ENCODE assay signal across 15 cellular contexts in genomic region chr16:9042943-9043680, GRCh38. TPM values are rescaled to one million over a fixed set of nuclear protein-coding genes. Genes with fewer than 3 reads are reported as not detected.
DNase-seq lines count a peak whose midpoint lies in the region; ATAC-seq, FAIRE-seq and TF ChIP-seq lines count a peak whose summit lies in the region.
"Had no signal": no experiment of that assay in that cellular context is flagged by ENCODE, and none has a peak within 500 bp of the region (broad histone marks: within the 10 kb centered on the region; RNA-seq: fewer than 3 reads in every experiment).

No MANE protein-coding gene starts in this region.

- BruUV-seq in Panc1 (replicated peaks; lab: Mats Ljungman, UMichigan): no TSS peak

- H3K9me3 ChIP-seq in Panc1 (ENCODE audit: control insufficient read depth, insufficient read depth, low read depth, low read length): no peaks in the 10 kb centered on the region; the same call in 1 of the 2 replicates
- H3K9me3 ChIP-seq: gastroesophageal sphincter had no signal

- POLR2A ChIA-PET in Panc1 (lab: Charles Lee): no interaction called here

- no peak for FAIRE-seq in HTR-8/SVneo (lab: Jason Lieb, UNC)
- FAIRE-seq: keratinocyte had no signal

- CTCF ChIA-PET in Panc1 (lab: Charles Lee): interaction anchor here (0.6 kb wide), 2 partner anchors 35 to 146 kb away, joined by 4 to 8 read pairs; no protein-coding TSS in a partner anchor

- peaks cover 43% of the 10 kb centered on the region for H3K4me1 Mint-ChIP-seq in osteocyte (ENCODE audit: unreplicated experiment)

- H3K36me3 ChIP-seq in Panc1 (ENCODE audit: control insufficient read depth, insufficient read depth, low read length): no peaks in the 10 kb centered on the region
- H3K36me3 ChIP-seq: gastroesophageal sphincter had no signal

- ATAC-seq in Panc1: no peak
- ATAC-seq: gastroesophageal sphincter; stimulated activated naive CD8-positive, alpha-beta T cell treated with anti-CD3 and anti-CD28 coated beads, Interleukin-15, amount 100 ng/mL, for 72 hours had no signal

- no peaks in the 10 kb centered on the region for H3K27me3 ChIP-seq in Panc1 (ENCODE audit: control insufficient read depth, insufficient read depth, low read length)
- H3K27me3 ChIP-seq: gastroesophageal sphincter had no signal

- H3K36me3 Mint-ChIP-seq in osteocyte (ENCODE audit: unreplicated experiment): no peaks in the 10 kb centered on the region

- H3K4me1 ChIP-seq in Panc1 (ENCODE audit: control insufficient read depth, insufficient read depth, low read length): peaks cover 30% of the 10 kb centered on the region

- TF ChIP-seq CTCF in Panc1 (IDR thresholded peaks at IDR 0.05) (no peak), osteocyte (IDR thresholded peaks at IDR 0.05) (no peak)

- peak overlapping the region; percentile 89 for H3K27ac Mint-ChIP-seq in osteocyte (ENCODE audit: unreplicated experiment)
- H3K27ac Mint-ChIP-seq: activated naive CD8-positive, alpha-beta T cell treated with anti-CD3 and anti-CD28 coated beads, Interleukin-2, amount 10 ng/mL, durations not matched to agents 7 days and 5 days; stimulated activated naive CD8-positive, alpha-beta T cell treated with anti-CD3 and anti-CD28 coated beads, Interleukin-15, amount 100 ng/mL, for 72 hours had no signal

- peaks cover 3% of the 10 kb centered on the region for H3K9me3 Mint-ChIP-seq in osteocyte (ENCODE audit: unreplicated experiment)

- intact Hi-C loops in Panc1 (cut with micrococcal nuclease; ENCODE audit: unreplicated experiment): no loop called here

- peak overlapping the region; percentile 20 for H3K4me3 Mint-ChIP-seq in osteocyte (ENCODE audit: unreplicated experiment)
- H3K4me3 Mint-ChIP-seq: activated naive CD8-positive, alpha-beta T cell treated with anti-CD3 and anti-CD28 coated beads, Interleukin-2, amount 10 ng/mL, durations not matched to agents 7 days and 5 days; stimulated activated naive CD8-positive, alpha-beta T cell treated with anti-CD3 and anti-CD28 coated beads, Interleukin-15, amount 100 ng/mL, for 72 hours had no signal

- H3K27ac ChIP-seq in Panc1 (ENCODE audit: low read length): peak overlapping the region; percentile 31
- H3K27ac ChIP-seq: gastroesophageal sphincter, KMS-11 had no signal

- H3K4me3 ChIP-seq in Panc1 (ENCODE audit: low read depth in 2 of 2, low read length in 2 of 2): no peak overlapping the region
- H3K4me3 ChIP-seq: gastroesophageal sphincter had no signal

- DNase-seq in Daoy (ENCODE audit: low read depth) (peak; percentile 23), Panc1 (ENCODE audit: low read depth, low spot score) (no peak), dedifferentiated amniotic fluid mesenchymal stem cell (ENCODE audit: extremely low spot score) (peak; percentile 74), osteocyte (ENCODE audit: extremely low spot score, unreplicated experiment) (no peak), HTR-8/SVneo (ENCODE audit: insufficient read length, low spot score) (no peak), activated T-cell treated with anti-CD3 and anti-CD28 coated beads for 4 hours (no peak), medulla oblongata (ENCODE audit: extremely low spot score) (no peak)
- no peak for DNase-seq in activated CD4-positive, alpha-beta T cell treated with anti-CD3 and anti-CD28 coated beads, Interleukin-2, amount 50 U/mL, for 1 hour
- DNase-seq: activated naive CD8-positive, alpha-beta T cell treated with anti-CD3 and anti-CD28 coated beads, Interleukin-2, amount 10 ng/mL, durations not matched to agents 7 days and 5 days; NCI-H1694 treated with DMSO at 0.1 percent for 48 hours; SHP77; stimulated activated naive CD8-positive, alpha-beta T cell treated with anti-CD3 and anti-CD28 coated beads, Interleukin-15, amount 100 ng/mL, for 72 hours had no signal

- in situ Hi-C loops in Panc1 (cut with HindIII; ENCODE audit: low pct_unique_long_range_greater_than_20kb, low sequenced_read_pairs): no loop called here

- H3K27me3 Mint-ChIP-seq in osteocyte (ENCODE audit: unreplicated experiment): no peaks in the 10 kb centered on the region
- H3K27me3 Mint-ChIP-seq: activated naive CD8-positive, alpha-beta T cell treated with anti-CD3 and anti-CD28 coated beads, Interleukin-2, amount 10 ng/mL, durations not matched to agents 7 days and 5 days; stimulated activated naive CD8-positive, alpha-beta T cell treated with anti-CD3 and anti-CD28 coated beads, Interleukin-15, amount 100 ng/mL, for 72 hours had no signal

RNA-seq across cellular contexts. Expression of gene HAPSTR1, which starts 48.3 kb away (rescaled TPM):
- total RNA-seq in Daoy (2014; rRNA removed; shearing (Covaris generic)): 29.1 and 30.2 TPM in 2 replicates
- 49.9 TPM for total RNA-seq in Panc1 (2021; ENCODE audit: unreplicated experiment)
- polyA plus RNA-seq in Panc1 (2012; ENCODE audit: insufficient read length): 15.7 TPM
- total RNA-seq in osteocyte: 73.4 and 80.2 TPM in 2 replicates

Comparison
In these comparisons a context has a peak if more than half of its experiments do, and no peak if none do; other contexts are left out.
1. DNase-seq: peak in Daoy (single experiment) and dedifferentiated amniotic fluid mesenchymal stem cell (single experiment); none in Panc1 (single experiment), osteocyte (single experiment), HTR-8/SVneo (single experiment), activated T-cell treated with anti-CD3 and anti-CD28 coated beads for 4 hours (single experiment), activated CD4-positive, alpha-beta T cell treated with anti-CD3 and anti-CD28 coated beads, Interleukin-2, amount 50 U/mL, for 1 hour (single experiment) and medulla oblongata (single experiment).